In genomic region chr1:210303391-210303790, GRCh38 we compare ENCODE assay signal across 34 cellular contexts. TPM values are rescaled to one million over a fixed set of nuclear protein-coding genes. Genes with fewer than 3 reads are reported as not detected.
DNase-seq lines count a peak whose midpoint lies in the region; ATAC-seq and TF ChIP-seq lines count a peak whose summit lies in the region.
"Had no signal": no experiment of that assay in that cellular context is flagged by ENCODE, and none has a peak within 500 bp of the region (broad histone marks: within the 10 kb centered on the region; RNA-seq: fewer than 3 reads in every experiment).

No MANE protein-coding gene starts in this region.

- no peak overlapping the region for H4K8ac ChIP-seq in neuronal stem cell (ENCODE audit: low read depth, low read length)
- no peak overlapping the region for H4K8ac ChIP-seq in trophoblast cell (ENCODE audit: low read depth, low read length)

- no peaks in the 10 kb centered on the region for H3K79me1 ChIP-seq in neuronal stem cell (ENCODE audit: low read depth, low read length)
- H3K79me1 ChIP-seq in trophoblast cell (ENCODE audit: low read length), result peaks cover 3% of the 10 kb centered on the region

- H2BK12ac ChIP-seq in neuronal stem cell (ENCODE audit: low read length), result peak overlapping the region; percentile 95
- H2BK12ac ChIP-seq in trophoblast cell (ENCODE audit: low read length), result peak overlapping the region; percentile 6

- no peak overlapping the region for H2BK5ac ChIP-seq in neuronal stem cell (ENCODE audit: low read length)
- no peak overlapping the region for H2BK5ac ChIP-seq in trophoblast cell (ENCODE audit: low read depth, low read length, poor library complexity)

- H3K4me1 ChIP-seq in neuronal stem cell (ENCODE audit: control insufficient read depth in 2 of 2, insufficient read depth in 1 of 2, low read depth in 1 of 2, low read length in 2 of 2), result peaks cover 0 to 11% of the 10 kb centered on the region in 2 donors
- peaks cover 0 to 9% of the 10 kb centered on the region in 2 experiments for H3K4me1 ChIP-seq in trophoblast cell (ENCODE audit: control insufficient read depth in 1 of 2, insufficient read depth in 2 of 2, low read length in 2 of 2)
- peaks cover 13% of the 10 kb centered on the region for H3K4me1 ChIP-seq in neural progenitor cell
- H3K4me1 ChIP-seq: A549; BE2C; BLaER1; BLaER1 treated with 17β-estradiol and CSF1 and Interleukin-3, amounts not matched to agents 10 nM and 100 nM; Caco-2 had no signal

- H3F3A ChIP-seq in neural progenitor cell (ENCODE audit: low read depth), result no peaks in the 10 kb centered on the region

- H2AK5ac ChIP-seq in neuronal stem cell (ENCODE audit: low read depth, low read length), result peak overlapping the region; percentile 76
- H2AK5ac ChIP-seq in trophoblast cell (ENCODE audit: low read length), result no peak overlapping the region

- H2BK120ac ChIP-seq in neuronal stem cell (ENCODE audit: low read depth, low read length) (no peak overlapping the region), trophoblast cell (ENCODE audit: insufficient read depth, low read length, poor library complexity) (no peak overlapping the region)

- no peak overlapping the region for H3K27ac ChIP-seq in neuronal stem cell (replicated peaks; ENCODE audit: low read length)
- no peak overlapping the region for H3K27ac ChIP-seq in trophoblast cell (ENCODE audit: low read depth, low read length)
- no peak overlapping the region for H3K27ac ChIP-seq in neural progenitor cell
- H3K27ac ChIP-seq: 22Rv1; A549; BLaER1; BLaER1 treated with 17β-estradiol and CSF1 and Interleukin-3, amounts not matched to agents 10 nM and 100 nM; C4-2B had no signal

- H4K20me1 ChIP-seq in neural progenitor cell (ENCODE audit: low read depth), result no peaks in the 10 kb centered on the region
- H4K20me1 ChIP-seq: BLaER1; BLaER1 treated with 17β-estradiol and CSF1 and Interleukin-3, amounts not matched to agents 10 nM and 100 nM had no signal

- H3K4me1 Mint-ChIP-seq in osteocyte (ENCODE audit: unreplicated experiment) (peaks cover 29% of the 10 kb centered on the region), progenitor cell of endocrine pancreas (ENCODE audit: low read depth) (peaks cover 4% of the 10 kb centered on the region), neural progenitor cell (peaks cover 12% of the 10 kb centered on the region)
- H3K4me1 Mint-ChIP-seq: B cell; CD14-positive monocyte; CD4-positive, alpha-beta memory T cell; CD4-positive, CD25-positive, alpha-beta regulatory T cell; CD8-positive, alpha-beta memory T cell had no signal

- no peak overlapping the region for H3K4ac ChIP-seq in neuronal stem cell (ENCODE audit: low read length)
- no peak overlapping the region for H3K4ac ChIP-seq in trophoblast cell (ENCODE audit: low read depth, low read length)

- H3K27me3 ChIP-seq in neuronal stem cell (ENCODE audit: control insufficient read depth in 3 of 3, insufficient read depth in 3 of 3, low read depth in 1 of 3, low read length in 3 of 3) (peaks cover 0 to 29% (median 0%) of the 10 kb centered on the region in 3 experiments), trophoblast cell (ENCODE audit: insufficient read depth, low read length) (no peaks in the 10 kb centered on the region), neural progenitor cell (no peaks in the 10 kb centered on the region)
- H3K27me3 ChIP-seq: BE2C; BLaER1; BLaER1 treated with 17β-estradiol and CSF1 and Interleukin-3, amounts not matched to agents 10 nM and 100 nM had no signal

- no peak overlapping the region for H3K4me3 ChIP-seq in neuronal stem cell (ENCODE audit: low read length in 2 of 2)
- no peak overlapping the region for H3K4me3 ChIP-seq in trophoblast cell (ENCODE audit: low read depth, low read length)
- no peak overlapping the region for H3K4me3 ChIP-seq in neural progenitor cell
- H3K4me3 ChIP-seq: A549; BLaER1; BLaER1 treated with 17β-estradiol and CSF1 and Interleukin-3, amounts not matched to agents 10 nM and 100 nM had no signal

- H3K36me3 Mint-ChIP-seq in osteocyte (ENCODE audit: unreplicated experiment) (no peaks in the 10 kb centered on the region), progenitor cell of endocrine pancreas (ENCODE audit: insufficient read depth) (no peaks in the 10 kb centered on the region), neural progenitor cell (no peaks in the 10 kb centered on the region)
- H3K36me3 Mint-ChIP-seq: CD14-positive monocyte; CD4-positive, alpha-beta memory T cell; CD4-positive, CD25-positive, alpha-beta regulatory T cell; CD8-positive, alpha-beta memory T cell; CD8-positive, alpha-beta T cell had no signal

- peak overlapping the region; percentile 34 for H3K9ac ChIP-seq in neuronal stem cell (ENCODE audit: low read depth, low read length, poor library complexity)
- H3K9ac ChIP-seq in trophoblast cell (ENCODE audit: low read length), result no peak overlapping the region
- no peak overlapping the region for H3K9ac ChIP-seq in neural progenitor cell
- H3K9ac ChIP-seq: BLaER1; BLaER1 treated with 17β-estradiol and CSF1 and Interleukin-3, amounts not matched to agents 10 nM and 100 nM had no signal

- DNase-seq in neuronal stem cell (ENCODE audit: low spot score) (no peak), osteocyte (ENCODE audit: extremely low spot score, unreplicated experiment) (peak; percentile 66), trophoblast cell (no peak), progenitor cell of endocrine pancreas (ENCODE audit: low spot score, unreplicated experiment) (no peak), neural progenitor cell (ENCODE audit: low spot score) (no peak), SW480 (ENCODE audit: low spot score) (no peak)
- DNase-seq: 8988T; ACHN; AML-193; BE2C; Caco-2; Calu3; CD4-positive, alpha-beta memory T cell; CD4-positive, alpha-beta T cell; CD4-positive, CD25-positive, alpha-beta regulatory T cell; CD8-positive, alpha-beta memory T cell; CD8-positive, alpha-beta T cell; COR-L47; DMS 273 treated with DMSO at 0.1 percent for 48 hours; DMS153; DMS53; DMS79; DMS79 treated with DMSO at 0.1 percent for 48 hours; DND-41; EL had no signal

- H3K27ac Mint-ChIP-seq in osteocyte (ENCODE audit: unreplicated experiment) (no peak overlapping the region), progenitor cell of endocrine pancreas (peak overlapping the region; percentile 52), neural progenitor cell (no peak overlapping the region)
- H3K27ac Mint-ChIP-seq: B cell; CD14-positive monocyte; CD4-positive, alpha-beta memory T cell; CD4-positive, alpha-beta T cell; CD4-positive, CD25-positive, alpha-beta regulatory T cell; CD8-positive, alpha-beta memory T cell; CD8-positive, alpha-beta T cell had no signal

- ATAC-seq in HG02981 (IDR thresholded peaks at IDR 0.05; ENCODE audit: unreplicated experiment) (no peak), HG02938 (IDR thresholded peaks at IDR 0.05; ENCODE audit: unreplicated experiment) (no peak)
- ATAC-seq: A549; CD8-positive, alpha-beta T cell had no signal

- H3K9me3 Mint-ChIP-seq in osteocyte (ENCODE audit: unreplicated experiment) (no peaks in the 10 kb centered on the region), progenitor cell of endocrine pancreas (ENCODE audit: low read depth) (no peaks in the 10 kb centered on the region), neural progenitor cell (no peaks in the 10 kb centered on the region)
- H3K9me3 Mint-ChIP-seq: CD4-positive, alpha-beta memory T cell; CD4-positive, alpha-beta T cell; CD8-positive, alpha-beta memory T cell; CD8-positive, alpha-beta T cell had no signal

- H3K4me3 Mint-ChIP-seq in osteocyte (ENCODE audit: unreplicated experiment), result no peak overlapping the region
- H3K4me3 Mint-ChIP-seq in progenitor cell of endocrine pancreas (ENCODE audit: low read depth), result no peak overlapping the region
- H3K4me3 Mint-ChIP-seq in neural progenitor cell, result no peak overlapping the region
- H3K4me3 Mint-ChIP-seq: B cell; CD14-positive monocyte; CD4-positive, alpha-beta memory T cell; CD4-positive, alpha-beta T cell; CD4-positive, CD25-positive, alpha-beta regulatory T cell; CD8-positive, alpha-beta memory T cell; CD8-positive, alpha-beta T cell had no signal

- H4K12ac ChIP-seq in trophoblast cell (ENCODE audit: low read depth, low read length), result no peak overlapping the region

- TF ChIP-seq CTCF in osteocyte (IDR thresholded peaks at IDR 0.05) (no peak), progenitor cell of endocrine pancreas (IDR thresholded peaks at IDR 0.05; ENCODE audit: unreplicated experiment) (no peak), neural progenitor cell (IDR thresholded peaks at IDR 0.05) (no peak)

- H3K14ac ChIP-seq in neuronal stem cell (ENCODE audit: low read length) (no peak overlapping the region), trophoblast cell (ENCODE audit: low read length) (no peak overlapping the region)

- H3K9me3 ChIP-seq in neuronal stem cell (replicated peaks in 1 of 2; ENCODE audit: control insufficient read depth in 2 of 2, insufficient read depth in 1 of 2, low read depth in 1 of 2, low read length in 2 of 2) (no peaks in the 10 kb centered on the region), trophoblast cell (ENCODE audit: insufficient read depth, low read depth, low read length) (no peaks in the 10 kb centered on the region), neural progenitor cell (ENCODE audit: low read depth) (no peaks in the 10 kb centered on the region)
- H3K9me3 ChIP-seq: A549; BE2C; BLaER1; BLaER1 treated with 17β-estradiol and CSF1 and Interleukin-3, amounts not matched to agents 10 nM and 100 nM; Caco-2 had no signal

- H4K91ac ChIP-seq in neuronal stem cell (ENCODE audit: low read depth, low read length, poor library complexity) (no peak overlapping the region), trophoblast cell (ENCODE audit: low read depth, low read length) (no peak overlapping the region)

- H3K36me3 ChIP-seq in neuronal stem cell (replicated peaks in 1 of 2; ENCODE audit: control insufficient read depth in 2 of 2, insufficient read depth in 2 of 2, low read length in 2 of 2) (no peaks in the 10 kb centered on the region), trophoblast cell (ENCODE audit: control insufficient read depth in 1 of 2, insufficient read depth in 2 of 2, low read length in 2 of 2) (no peaks in the 10 kb centered on the region), neural progenitor cell (no peaks in the 10 kb centered on the region)
- H3K36me3 ChIP-seq: BE2C; BLaER1; BLaER1 treated with 17β-estradiol and CSF1 and Interleukin-3, amounts not matched to agents 10 nM and 100 nM had no signal

- no peak overlapping the region for H3K4me2 ChIP-seq in neuronal stem cell (ENCODE audit: insufficient read depth, low read length, poor library complexity, severe bottlenecking)
- no peak overlapping the region for H3K4me2 ChIP-seq in trophoblast cell (ENCODE audit: low read length)
- H3K4me2 ChIP-seq in neural progenitor cell, result no peak overlapping the region
- H3K4me2 ChIP-seq: A549; BLaER1; BLaER1 treated with 17β-estradiol and CSF1 and Interleukin-3, amounts not matched to agents 10 nM and 100 nM had no signal

- H3K79me2 ChIP-seq in trophoblast cell (ENCODE audit: control insufficient read depth, insufficient read depth, low read length, poor library complexity) (no peaks in the 10 kb centered on the region), neural progenitor cell (ENCODE audit: low read depth) (no peaks in the 10 kb centered on the region)

- H3K18ac ChIP-seq in neuronal stem cell (ENCODE audit: low read length) (peak overlapping the region; percentile 65), trophoblast cell (ENCODE audit: low read length) (no peak overlapping the region)

- WGBS in neuronal stem cell (ENCODE audit: extremely low coverage in 2 of 2, insufficient read length in 2 of 2, insufficient replicate concordance in 1 of 2), 2 donors, result no CpG with 5 or more reads among the region's 8 CpGs
- no CpG with 5 or more reads among the region's 8 CpGs for WGBS in trophoblast cell (ENCODE audit: extremely low coverage, insufficient coverage, insufficient read length)

- H3K23ac ChIP-seq in neuronal stem cell (ENCODE audit: low read depth, low read length, poor library complexity), result peak overlapping the region; percentile 71
- no peak overlapping the region for H3K23ac ChIP-seq in trophoblast cell (ENCODE audit: low read length)

- no peaks in the 10 kb centered on the region for H3K27me3 Mint-ChIP-seq in osteocyte (ENCODE audit: unreplicated experiment)
- H3K27me3 Mint-ChIP-seq in progenitor cell of endocrine pancreas, result peaks cover 12% of the 10 kb centered on the region
- H3K27me3 Mint-ChIP-seq in neural progenitor cell (ENCODE audit: insufficient read depth, low read depth), result peaks cover 16% of the 10 kb centered on the region

- peak overlapping the region; percentile 75 for H2BK15ac ChIP-seq in neuronal stem cell (ENCODE audit: low read length)

- H2AFZ ChIP-seq in neuronal stem cell (ENCODE audit: low read length) (no peak overlapping the region), trophoblast cell (ENCODE audit: insufficient read depth, low read length, poor library complexity) (no peak overlapping the region), neural progenitor cell (replicated peaks) (no peak overlapping the region)

RNA-seq across cellular contexts. Expression of gene HHAT, which starts 25.3 kb away (rescaled TPM):
- 6.4 TPM for polyA plus RNA-seq in neuronal stem cell (2013, experiment 1 of 2)
- 7.0 TPM for polyA plus RNA-seq in neuronal stem cell (2013, experiment 2 of 2)
- total RNA-seq in osteocyte (6.0 and 7.0 TPM in 2 replicates), progenitor cell of endocrine pancreas (13.7 and 14.7 TPM in 2 replicates), neural progenitor cell (ENCODE audit: low replicate concordance) (10.3 and 15.4 TPM in 2 replicates)
- polyA plus RNA-seq in trophoblast cell (2013), result 5.1 and 5.2 TPM in 2 replicates
